ENCODE assay signal across 9 cellular contexts in the genomic region with DNA sequence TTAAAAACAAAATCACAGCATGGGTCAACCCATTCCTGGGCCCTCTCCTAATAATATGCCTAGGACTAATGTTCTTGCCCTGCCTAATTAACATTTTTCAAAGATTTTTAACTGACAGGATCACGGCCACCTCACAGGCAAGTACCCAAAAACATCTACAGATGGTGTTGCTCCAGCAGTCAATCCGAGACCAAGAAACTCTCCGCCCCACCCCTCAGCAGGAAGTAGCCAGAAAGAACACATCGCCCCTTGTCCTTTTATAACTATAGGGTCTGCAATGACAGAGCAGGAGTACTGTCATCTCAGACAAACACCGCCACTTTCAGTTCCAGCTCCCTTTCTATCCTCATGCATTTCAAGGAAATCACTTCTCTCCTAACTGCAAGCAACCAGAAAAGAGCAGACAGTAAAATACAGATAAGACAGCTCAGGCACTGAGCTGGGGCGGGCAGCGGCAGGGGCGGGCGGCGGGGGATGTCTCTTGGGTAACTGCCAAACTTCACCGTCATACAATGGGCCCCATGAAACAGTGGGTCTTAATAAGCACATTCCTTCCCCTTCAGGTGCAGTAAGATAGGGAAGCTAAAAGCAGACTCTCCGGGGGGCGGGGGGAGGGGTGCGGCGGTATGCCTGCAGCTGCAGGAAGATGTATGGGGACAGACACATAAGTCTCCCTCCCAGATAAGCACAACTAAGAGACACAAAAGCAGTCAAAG.
A peak's percentile ranks its signal among the peaks of the same experiment; 100 is the strongest.
DNase-seq lines count a peak whose midpoint lies in the region; ATAC-seq and TF ChIP-seq lines count a peak whose summit lies in the region.
"Had no signal": no experiment of that assay in that cellular context is flagged by ENCODE, and none has a peak within 500 bp of the region (broad histone marks: within the 10 kb centered on the region; RNA-seq: fewer than 3 reads in every experiment).

No MANE protein-coding gene starts in this region.

- 55% methylated on average over 15 of the region's 15 CpGs for WGBS in esophagus muscularis mucosa
- 45% methylated on average over 15 of the region's 15 CpGs for WGBS in suprapubic skin

- intact Hi-C loops in esophagus muscularis mucosa (cut with DNase I): no loop called here

- peak overlapping the region in 1 of 2 donors; percentile 65 for H3K27ac Mint-ChIP-seq in activated naive CD4-positive, alpha-beta T cell treated with anti-CD3 and anti-CD28 coated beads, Interleukin-2, amount 50 U/mL, for 72 hours
- H3K27ac Mint-ChIP-seq in nephron progenitor cell: no peak overlapping the region

- H3K36me3 Mint-ChIP-seq in activated naive CD4-positive, alpha-beta T cell treated with anti-CD3 and anti-CD28 coated beads, Interleukin-2, amount 50 U/mL, for 72 hours: no peaks in the 10 kb centered on the region
- H3K36me3 Mint-ChIP-seq in nephron progenitor cell (ENCODE audit: low read depth): no peaks in the 10 kb centered on the region

- H3K9me3 Mint-ChIP-seq in activated naive CD4-positive, alpha-beta T cell treated with anti-CD3 and anti-CD28 coated beads, Interleukin-2, amount 50 U/mL, for 72 hours: no peaks in the 10 kb centered on the region
- H3K9me3 Mint-ChIP-seq in nephron progenitor cell: peaks cover 62% of the 10 kb centered on the region

- H3K27me3 Mint-ChIP-seq in nephron progenitor cell (ENCODE audit: low read depth, poor library complexity): peaks cover 3% of the 10 kb centered on the region

- H3K79me2 ChIP-seq in KMS-11 (ENCODE audit: insufficient read depth, low read depth): no peaks in the 10 kb centered on the region

- peaks cover 5% of the 10 kb centered on the region for H3K4me1 Mint-ChIP-seq in nephron progenitor cell

- no peaks in the 10 kb centered on the region for H4K20me1 ChIP-seq in KMS-11 (ENCODE audit: insufficient read depth)

- TF ChIP-seq EP300 in esophagus muscularis mucosa (IDR thresholded peaks at IDR 0.05) (no peak), suprapubic skin (IDR thresholded peaks at IDR 0.05) (no peak)

- peaks cover 0 to 8% (median 0%) of the 10 kb centered on the region in 4 donors for H3K9me3 ChIP-seq in esophagus muscularis mucosa
- H3K9me3 ChIP-seq in suprapubic skin: no peaks in the 10 kb centered on the region
- H3K9me3 ChIP-seq: spleen had no signal

- peak overlapping the region; percentile 44 for H2AFZ ChIP-seq in KMS-11 (ENCODE audit: low read depth)

- H3K36me3 ChIP-seq in KMS-11 (ENCODE audit: insufficient read depth): no peaks in the 10 kb centered on the region
- no peaks in the 10 kb centered on the region for H3K36me3 ChIP-seq in esophagus muscularis mucosa
- H3K36me3 ChIP-seq in suprapubic skin: no peaks in the 10 kb centered on the region
- H3K36me3 ChIP-seq: spleen had no signal

- TF ChIP-seq CTCF in GM12864 (IDR thresholded peaks at IDR 0.05; ENCODE audit: low read depth, low read length, missing control alignments) (no peak), KMS-11 (conservative IDR thresholded peaks at IDR 0.05; ENCODE audit: low read depth, low read length) (no peak), nephron progenitor cell (IDR thresholded peaks at IDR 0.05) (no peak), esophagus muscularis mucosa (IDR thresholded peaks at IDR 0.05) (no peak), suprapubic skin (IDR thresholded peaks at IDR 0.05) (no peak)

- H3K4me2 ChIP-seq in KMS-11: peak overlapping the region; percentile 57

- H3K27me3 ChIP-seq in KMS-11 (ENCODE audit: insufficient read depth, low read depth) (no peaks in the 10 kb centered on the region), esophagus muscularis mucosa (no peaks in the 10 kb centered on the region), suprapubic skin (no peaks in the 10 kb centered on the region)

- H3K4me1 ChIP-seq in KMS-11 (ENCODE audit: low read depth, poor library complexity, severe bottlenecking): peaks cover 8% of the 10 kb centered on the region
- no peaks in the 10 kb centered on the region for H3K4me1 ChIP-seq in esophagus muscularis mucosa
- H3K4me1 ChIP-seq in suprapubic skin: no peaks in the 10 kb centered on the region
- H3K4me1 ChIP-seq: spleen had no signal

- H3K4me3 Mint-ChIP-seq in nephron progenitor cell: peak overlapping the region; percentile 56

- H3K27ac ChIP-seq in KMS-11: peak overlapping the region; percentile 67
- no peak overlapping the region for H3K27ac ChIP-seq in esophagus muscularis mucosa (replicated peaks in 1 of 4)
- no peak overlapping the region for H3K27ac ChIP-seq in suprapubic skin
- H3K27ac ChIP-seq: spleen had no signal

- ATAC-seq in activated naive CD4-positive, alpha-beta T cell treated with anti-CD3 and anti-CD28 coated beads, Interleukin-2, amount 50 U/mL, for 72 hours: peak; percentile 60 to 88

- TF ChIP-seq POLR2A in esophagus muscularis mucosa (IDR thresholded peaks at IDR 0.05; ENCODE audit: low read depth) (no peak), suprapubic skin (IDR thresholded peaks at IDR 0.05) (no peak)

- H3K4me3 ChIP-seq in GM12864 (ENCODE audit: low read depth, low read length) (peak overlapping the region; percentile 9; the same call in 1 of the 2 replicates), KMS-11 (IDR thresholded peaks at IDR 0.05; ENCODE audit: insufficient read depth, low read depth, low read length) (no peak overlapping the region), esophagus muscularis mucosa (no peak overlapping the region), suprapubic skin (no peak overlapping the region)

- DNase-seq in GM12864 (ENCODE audit: low read depth) (no peak), nephron progenitor cell (no peak), esophagus muscularis mucosa (ENCODE audit: extremely low spot score) (no peak), suprapubic skin (ENCODE audit: low spot score in 2 of 2) (no peak), NCI-H1048 (lab: John Stamatoyannopoulos, UW) (no peak), NCI-H510A treated with DMSO at 0.1 percent for 48 hours (lab: John Stamatoyannopoulos, UW) (no peak)
- peak in 1 of 2 donors; percentile 10 for DNase-seq in activated naive CD4-positive, alpha-beta T cell treated with anti-CD3 and anti-CD28 coated beads, Interleukin-2, amount 50 U/mL, for 72 hours (ENCODE audit: low spot score in 2 of 2)
- DNase-seq: spleen had no signal

- H3K9ac ChIP-seq in KMS-11: peak overlapping the region; percentile 29; the same call in 1 of the 2 replicates
